1 cellular context compared by ENCODE assay signal in the genomic region with DNA sequence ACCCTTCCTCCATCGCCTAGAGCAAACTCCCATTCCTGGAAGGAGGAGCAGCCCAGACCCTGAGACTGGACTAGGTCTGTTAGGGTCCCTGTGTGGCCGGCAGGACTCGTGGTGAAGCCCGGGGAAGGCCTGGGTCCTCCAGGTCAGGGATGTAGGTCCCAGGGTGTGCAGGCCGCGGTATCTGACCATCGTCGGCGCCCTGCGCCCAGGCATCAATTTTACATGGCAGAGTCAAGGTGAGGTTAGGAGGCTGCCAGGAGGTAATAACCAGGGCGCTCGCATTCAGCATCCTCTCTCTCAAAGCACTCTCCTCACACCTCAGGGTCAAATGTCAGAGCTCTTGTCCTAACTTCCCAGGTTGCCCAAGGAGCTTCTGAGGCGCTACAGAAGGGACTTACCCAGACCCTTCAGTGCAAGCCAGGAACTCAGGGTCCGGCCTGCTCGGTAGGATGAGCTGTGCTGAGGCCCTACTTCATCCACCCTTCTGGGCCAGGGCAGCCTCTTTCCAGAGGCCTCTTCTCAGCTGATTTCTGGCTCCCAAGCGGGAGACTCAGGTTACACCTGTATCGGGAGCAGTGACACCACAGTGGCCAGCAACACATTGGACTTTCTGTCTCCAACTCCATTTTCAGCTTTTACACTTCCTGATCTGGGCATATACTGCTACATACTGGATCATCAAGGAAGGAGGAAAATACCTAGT.
TF ChIP-seq lines count a peak whose summit lies in the region.

No MANE protein-coding gene starts in this region.

TF ChIP-seq in endothelial cell of umbilical vein, 7 proteins besides CTCF, POLR2A, EP300 and RAD21 (continued from another document):
- no peak for TF ChIP-seq GATA2 (IDR thresholded peaks at IDR 0.05; ENCODE audit: insufficient read depth, insufficient read length, low read depth, low read length)
- TF ChIP-seq FOS (IDR thresholded peaks at IDR 0.05; ENCODE audit: borderline replicate concordance, insufficient read depth, low read length): no peak
